1 cellular context compared by ENCODE assay signal in genomic region chr12:51838036-51838435, GRCh38.
TF ChIP-seq lines count a peak whose summit lies in the region.

No MANE protein-coding gene starts in this region.

TF ChIP-seq in GM23338, 12 proteins besides CTCF, POLR2A, EP300 and RAD21 (continued from another document):
- TF ChIP-seq ZNF462 (CRISPR knock-in tag; IDR thresholded peaks at IDR 0.05) (no peak), CREB1 (CRISPR knock-in tag; IDR thresholded peaks at IDR 0.05; ENCODE audit: low read depth) (no peak), EZH2phosphoT487 (IDR thresholded peaks at IDR 0.05; ENCODE audit: unreplicated experiment) (no peak), ZNF114 (CRISPR knock-in tag; IDR thresholded peaks at IDR 0.05) (no peak), STAT1 (IDR thresholded peaks at IDR 0.05; ENCODE audit: unreplicated experiment) (no peak), REST (IDR thresholded peaks at IDR 0.05; ENCODE audit: unreplicated experiment) (no peak), NANOG (IDR thresholded peaks at IDR 0.05; ENCODE audit: borderline replicate concordance) (no peak), JUNB (IDR thresholded peaks at IDR 0.05; ENCODE audit: unreplicated experiment) (no peak), ZNF331 (CRISPR knock-in tag; IDR thresholded peaks at IDR 0.05; ENCODE audit: low read depth) (no peak), EZH2 (IDR thresholded peaks at IDR 0.05; ENCODE audit: low read depth, unreplicated experiment) (no peak), POLR2AphosphoS5 (IDR thresholded peaks at IDR 0.05; ENCODE audit: low read depth) (no peak)
